In the genomic region with DNA sequence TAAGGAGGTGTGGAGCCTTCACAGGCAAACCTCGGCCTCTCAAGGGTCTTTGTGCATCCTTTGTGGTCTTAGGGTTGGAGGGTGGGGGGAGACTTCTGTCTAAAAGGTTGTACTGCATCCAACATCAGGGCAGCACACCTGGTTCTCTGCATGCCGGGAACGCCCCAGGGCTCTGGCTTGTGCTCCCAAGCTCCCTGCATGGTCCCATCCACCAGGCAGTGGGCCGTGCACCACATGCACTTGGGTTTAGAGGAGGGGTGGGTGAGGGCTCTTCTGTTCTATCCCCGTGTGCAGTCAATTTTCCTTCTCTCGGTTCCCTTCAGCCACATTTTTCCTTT, we compare ENCODE assay signal across 28 cellular contexts.
"Had no signal": no experiment of that assay in that cellular context is flagged by ENCODE, and none has a peak within 500 bp of the region (broad histone marks: within the 10 kb centered on the region; RNA-seq: fewer than 3 reads in every experiment).

No MANE protein-coding gene starts in this region.

- H3K4me3 Mint-ChIP-seq: mesothelial cell of epicardium; naive thymus-derived CD4-positive, alpha-beta T cell; natural killer cell treated with Interleukin-12 subunit alpha and Interleukin-12 subunit beta and Interleukin-15 and Interleukin-18, amount 100 ng/mL, for 72 hours; stimulated activated naive B cell treated with anti-CD40 and anti-IgM and Interleukin-4, amounts not matched to agents 10 μg/mL and 1 μg/mL and 100 μg/mL, for 72 hours had no signal

- H3K4me2 ChIP-seq: hepatocyte had no signal

- H2AFZ ChIP-seq: hepatocyte had no signal

- H3K36me3 ChIP-seq: heart right ventricle, left ventricle myocardium inferior, ovary, prostate gland, stomach, tibial artery, upper lobe of right lung had no signal

- H3K27me3 ChIP-seq: hepatocyte, ovary, testis, tibial artery, upper lobe of right lung had no signal

- DNase-seq: heart right ventricle; islet precursor cell; left ventricle myocardium inferior; mesendoderm; naive thymus-derived CD4-positive, alpha-beta T cell; nucleus accumbens; ovary; retina; right cardiac atrium; stimulated activated CD4-positive, alpha-beta T cell treated with anti-CD3 and anti-CD28 coated beads, Interleukin-12 subunit alpha, Interleukin-12 subunit beta, amount 100 ng/mL, for 4 hours; stimulated activated CD4-positive, alpha-beta T cell treated with anti-CD3 and anti-CD28 coated beads, Interleukin-15, amount 100 ng/mL, for 24 hours; stimulated activated CD4-positive, alpha-beta T cell treated with anti-CD3 and anti-CD28 coated beads, Interleukin-2, amount 100 ng/mL, for 24 hours; stimulated activated CD4-positive, alpha-beta T cell treated with anti-CD3 and anti-CD28 coated beads, Interleukin-4, amount 100 ng/mL, for 1 hour; stimulated activated naive B cell treated with anti-CD40 and anti-IgM and Interleukin-4, amounts not matched to agents 10 μg/mL and 1 μg/mL and 100 μg/mL, for 72 hours; stimulated activated naive CD8-positive, alpha-beta T cell treated with anti-CD3 and anti-CD28 coated beads, Interleukin-15, Interleukin-2, amounts not matched to agents 100 U/mL and 50 U/mL, for 24 hours; stomach; testis; tibial artery; trophoblast cell; upper lobe of right lung had no signal

- H3K4me1 ChIP-seq: heart right ventricle, left ventricle myocardium inferior, prostate gland, stomach, testis, upper lobe of right lung had no signal

- FAIRE-seq: urothelium cell line had no signal

- H3K27ac Mint-ChIP-seq: mesothelial cell of epicardium; naive thymus-derived CD4-positive, alpha-beta T cell; natural killer cell treated with Interleukin-12 subunit alpha and Interleukin-12 subunit beta and Interleukin-15 and Interleukin-18, amount 100 ng/mL, for 72 hours; stimulated activated naive B cell treated with anti-CD40 and anti-IgM and Interleukin-4, amounts not matched to agents 10 μg/mL and 1 μg/mL and 100 μg/mL, for 72 hours had no signal

- H3K36me3 Mint-ChIP-seq: mesothelial cell of epicardium had no signal

- H3K27ac ChIP-seq: heart right ventricle, hepatocyte, left ventricle myocardium inferior, ovary, prostate gland, skin epidermis, stomach, testis, upper lobe of right lung had no signal

- ATAC-seq: heart right ventricle; naive thymus-derived CD4-positive, alpha-beta T cell; natural killer cell treated with Interleukin-12 subunit alpha and Interleukin-12 subunit beta and Interleukin-15 and Interleukin-18, amount 100 ng/mL, for 72 hours; right cardiac atrium; sciatic nerve; stimulated activated naive B cell treated with anti-CD40 and anti-IgM and Interleukin-4, amounts not matched to agents 10 μg/mL and 1 μg/mL and 100 μg/mL, for 72 hours; stimulated activated naive CD8-positive, alpha-beta T cell treated with anti-CD3 and anti-CD28 coated beads, Interleukin-15, Interleukin-2, amounts not matched to agents 100 U/mL and 50 U/mL, for 24 hours; upper lobe of right lung had no signal

- H3K4me3 ChIP-seq: heart right ventricle, hepatocyte, left ventricle myocardium inferior, lung, ovary, prostate gland, skin epidermis, stomach, testis, tibial artery, upper lobe of right lung had no signal

- H3K4me1 Mint-ChIP-seq: mesothelial cell of epicardium; naive thymus-derived CD4-positive, alpha-beta T cell; stimulated activated naive B cell treated with anti-CD40 and anti-IgM and Interleukin-4, amounts not matched to agents 10 μg/mL and 1 μg/mL and 100 μg/mL, for 72 hours had no signal

- H3K79me2 ChIP-seq: hepatocyte had no signal

- H3K9me3 ChIP-seq: heart right ventricle, left ventricle myocardium inferior, ovary, prostate gland, testis, tibial artery, upper lobe of right lung had no signal
